1 cellular context compared by ENCODE assay signal in the genomic region with DNA sequence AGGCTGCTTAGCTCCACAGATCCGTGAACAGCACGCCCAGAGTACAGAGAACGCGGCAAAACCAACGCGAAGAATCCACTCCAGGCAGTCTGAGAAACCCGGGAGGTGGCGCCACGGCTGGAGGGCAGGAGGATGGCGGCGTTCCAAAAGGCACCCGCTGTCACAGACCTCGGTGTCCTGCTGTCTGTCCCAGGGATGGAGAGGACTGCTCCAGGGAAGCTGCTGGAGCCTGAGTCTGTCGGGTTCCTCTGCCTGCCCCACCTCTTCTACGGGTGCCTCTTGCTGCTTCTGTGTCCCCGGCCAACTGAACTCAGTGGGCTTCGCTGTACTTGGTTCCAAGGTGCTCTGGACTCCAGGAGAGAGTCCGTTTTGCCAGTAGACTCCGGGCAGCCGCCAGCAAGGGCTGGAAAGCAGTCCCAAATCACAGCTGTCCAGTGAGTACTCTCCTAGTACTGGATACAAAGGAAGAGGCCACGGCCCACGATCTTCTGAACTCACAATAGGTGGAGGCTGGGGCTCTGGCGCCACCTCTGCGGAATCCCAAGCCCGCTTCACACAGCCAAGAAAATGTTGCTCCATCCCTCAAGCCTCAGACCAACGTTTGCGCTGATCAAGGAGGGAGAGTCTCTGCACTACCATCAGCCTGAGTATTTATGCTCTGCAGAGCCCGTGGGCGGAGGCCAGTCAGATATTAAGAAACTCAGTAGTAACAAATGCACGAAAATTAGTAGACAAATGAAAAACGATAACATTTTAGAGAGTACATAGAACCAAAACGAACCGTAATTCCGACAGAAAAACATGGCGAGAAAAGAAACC.
TF ChIP-seq lines count a peak whose summit lies in the region.

No MANE protein-coding gene starts in this region.

TF ChIP-seq in HepG2, 621 proteins besides CTCF, POLR2A, EP300 and RAD21 (continued from another document and continues in another):
- TF ChIP-seq, protein P1, sequence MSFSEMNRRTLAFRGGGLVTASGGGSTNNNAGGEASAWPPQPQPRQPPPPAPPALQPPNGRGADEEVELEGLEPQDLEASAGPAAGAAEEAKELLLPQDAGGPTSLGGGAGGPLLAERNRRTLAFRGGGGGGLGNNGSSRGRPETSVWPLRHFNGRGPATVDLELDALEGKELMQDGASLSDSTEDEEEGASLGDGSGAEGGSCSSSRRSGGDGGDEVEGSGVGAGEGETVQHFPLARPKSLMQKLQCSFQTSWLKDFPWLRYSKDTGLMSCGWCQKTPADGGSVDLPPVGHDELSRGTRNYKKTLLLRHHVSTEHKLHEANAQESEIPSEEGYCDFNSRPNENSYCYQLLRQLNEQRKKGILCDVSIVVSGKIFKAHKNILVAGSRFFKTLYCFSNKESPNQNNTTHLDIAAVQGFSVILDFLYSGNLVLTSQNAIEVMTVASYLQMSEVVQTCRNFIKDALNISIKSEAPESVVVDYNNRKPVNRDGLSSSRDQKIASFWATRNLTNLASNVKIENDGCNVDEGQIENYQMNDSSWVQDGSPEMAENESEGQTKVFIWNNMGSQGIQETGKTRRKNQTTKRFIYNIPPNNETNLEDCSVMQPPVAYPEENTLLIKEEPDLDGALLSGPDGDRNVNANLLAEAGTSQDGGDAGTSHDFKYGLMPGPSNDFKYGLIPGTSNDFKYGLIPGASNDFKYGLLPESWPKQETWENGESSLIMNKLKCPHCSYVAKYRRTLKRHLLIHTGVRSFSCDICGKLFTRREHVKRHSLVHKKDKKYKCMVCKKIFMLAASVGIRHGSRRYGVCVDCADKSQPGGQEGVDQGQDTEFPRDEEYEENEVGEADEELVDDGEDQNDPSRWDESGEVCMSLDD (CRISPR knock-in tag; IDR thresholded peaks at IDR 0.05; ENCODE audit: borderline replicate concordance): no peak
- TF ChIP-seq KDM5B (CRISPR knock-in tag; IDR thresholded peaks at IDR 0.05; ENCODE audit: borderline replicate concordance) (peak; percentile 23; the same call in 1 of the 2 replicates), IKZF4 (CRISPR knock-in tag; IDR thresholded peaks at IDR 0.05; ENCODE audit: borderline replicate concordance, low read depth, not compliant biosample characterization) (no peak), HMGXB4 (CRISPR knock-in tag; IDR thresholded peaks at IDR 0.05; ENCODE audit: borderline replicate concordance in 1 of 2, low read depth in 1 of 2) (peak; percentile 81 to 83; a peak in 2 of 4 replicates), PCBP1 (IDR thresholded peaks at IDR 0.05; ENCODE audit: borderline replicate concordance, low read depth, low read length) (no peak), TOE1 (CRISPR knock-in tag; IDR thresholded peaks at IDR 0.05) (no peak), ZMYM4 (CRISPR knock-in tag; IDR thresholded peaks at IDR 0.05) (peak; percentile 9), ZNF160 (CRISPR knock-in tag; IDR thresholded peaks at IDR 0.05) (no peak; the same call in 1 of the 2 replicates), ZNF326 (CRISPR knock-in tag; IDR thresholded peaks at IDR 0.05; ENCODE audit: borderline replicate concordance) (no peak), E2F2 (CRISPR knock-in tag; IDR thresholded peaks at IDR 0.05; ENCODE audit: borderline replicate concordance) (no peak), ZSCAN9 (CRISPR knock-in tag; IDR thresholded peaks at IDR 0.05; ENCODE audit: borderline replicate concordance) (0 out of 2 replicates have a peak, but pooled peaks have one; percentile 33), ZNF138 (CRISPR knock-in tag; IDR thresholded peaks at IDR 0.05; ENCODE audit: low read depth) (0 out of 2 replicates have a peak, but pooled peaks have one; percentile 44), SIX4 (CRISPR knock-in tag; IDR thresholded peaks at IDR 0.05) (no peak), DMAP1 (CRISPR knock-in tag; IDR thresholded peaks at IDR 0.05) (peak; percentile 39; the same call in 1 of the 2 replicates), DNMT3B (CRISPR knock-in tag; conservative IDR thresholded peaks at IDR 0.05) (no peak), ZNF296 (CRISPR knock-in tag; conservative IDR thresholded peaks at IDR 0.05) (no peak), ARID4A (CRISPR knock-in tag; IDR thresholded peaks at IDR 0.05; ENCODE audit: borderline replicate concordance) (peak; percentile 56), KMT2A (CRISPR knock-in tag; IDR thresholded peaks at IDR 0.05) (peak; percentile 81; the same call in 1 of the 2 replicates), TBX2 (CRISPR knock-in tag; IDR thresholded peaks at IDR 0.05; ENCODE audit: borderline replicate concordance) (0 out of 2 replicates have a peak, but pooled peaks have one; percentile 26), PHF5A (CRISPR knock-in tag; IDR thresholded peaks at IDR 0.05; ENCODE audit: low read depth, unreplicated experiment) (no peak), NBN (conservative IDR thresholded peaks at IDR 0.05) (no peak), HINFP (CRISPR knock-in tag; IDR thresholded peaks at IDR 0.05; ENCODE audit: low read depth) (no peak), ZNF441 (CRISPR knock-in tag; IDR thresholded peaks at IDR 0.05; ENCODE audit: borderline replicate concordance) (no peak), ZBTB42 (CRISPR knock-in tag; IDR thresholded peaks at IDR 0.05) (no peak), ZNF687 (CRISPR knock-in tag; IDR thresholded peaks at IDR 0.05) (peak; percentile 75), ATM (IDR thresholded peaks at IDR 0.05; ENCODE audit: borderline replicate concordance) (no peak)
- TF ChIP-seq, protein P2, sequence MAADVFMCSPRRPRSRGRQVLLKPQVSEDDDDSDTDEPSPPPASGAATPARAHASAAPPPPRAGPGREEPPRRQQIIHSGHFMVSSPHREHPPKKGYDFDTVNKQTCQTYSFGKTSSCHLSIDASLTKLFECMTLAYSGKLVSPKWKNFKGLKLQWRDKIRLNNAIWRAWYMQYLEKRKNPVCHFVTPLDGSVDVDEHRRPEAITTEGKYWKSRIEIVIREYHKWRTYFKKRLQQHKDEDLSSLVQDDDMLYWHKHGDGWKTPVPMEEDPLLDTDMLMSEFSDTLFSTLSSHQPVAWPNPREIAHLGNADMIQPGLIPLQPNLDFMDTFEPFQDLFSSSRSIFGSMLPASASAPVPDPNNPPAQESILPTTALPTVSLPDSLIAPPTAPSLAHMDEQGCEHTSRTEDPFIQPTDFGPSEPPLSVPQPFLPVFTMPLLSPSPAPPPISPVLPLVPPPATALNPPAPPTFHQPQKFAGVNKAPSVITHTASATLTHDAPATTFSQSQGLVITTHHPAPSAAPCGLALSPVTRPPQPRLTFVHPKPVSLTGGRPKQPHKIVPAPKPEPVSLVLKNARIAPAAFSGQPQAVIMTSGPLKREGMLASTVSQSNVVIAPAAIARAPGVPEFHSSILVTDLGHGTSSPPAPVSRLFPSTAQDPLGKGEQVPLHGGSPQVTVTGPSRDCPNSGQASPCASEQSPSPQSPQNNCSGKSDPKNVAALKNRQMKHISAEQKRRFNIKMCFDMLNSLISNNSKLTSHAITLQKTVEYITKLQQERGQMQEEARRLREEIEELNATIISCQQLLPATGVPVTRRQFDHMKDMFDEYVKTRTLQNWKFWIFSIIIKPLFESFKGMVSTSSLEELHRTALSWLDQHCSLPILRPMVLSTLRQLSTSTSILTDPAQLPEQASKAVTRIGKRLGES (CRISPR knock-in tag; IDR thresholded peaks at IDR 0.05; ENCODE audit: borderline replicate concordance): no peak
- TF ChIP-seq, protein P3, sequence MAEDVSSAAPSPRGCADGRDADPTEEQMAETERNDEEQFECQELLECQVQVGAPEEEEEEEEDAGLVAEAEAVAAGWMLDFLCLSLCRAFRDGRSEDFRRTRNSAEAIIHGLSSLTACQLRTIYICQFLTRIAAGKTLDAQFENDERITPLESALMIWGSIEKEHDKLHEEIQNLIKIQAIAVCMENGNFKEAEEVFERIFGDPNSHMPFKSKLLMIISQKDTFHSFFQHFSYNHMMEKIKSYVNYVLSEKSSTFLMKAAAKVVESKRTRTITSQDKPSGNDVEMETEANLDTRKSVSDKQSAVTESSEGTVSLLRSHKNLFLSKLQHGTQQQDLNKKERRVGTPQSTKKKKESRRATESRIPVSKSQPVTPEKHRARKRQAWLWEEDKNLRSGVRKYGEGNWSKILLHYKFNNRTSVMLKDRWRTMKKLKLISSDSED (CRISPR knock-in tag; IDR thresholded peaks at IDR 0.05): no peak
- TF ChIP-seq, protein P4, sequence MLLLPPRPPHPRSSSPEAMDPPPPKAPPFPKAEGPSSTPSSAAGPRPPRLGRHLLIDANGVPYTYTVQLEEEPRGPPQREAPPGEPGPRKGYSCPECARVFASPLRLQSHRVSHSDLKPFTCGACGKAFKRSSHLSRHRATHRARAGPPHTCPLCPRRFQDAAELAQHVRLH (CRISPR knock-in tag; IDR thresholded peaks at IDR 0.05; ENCODE audit: borderline replicate concordance, low read depth): no peak
